Comparison of ENCODE assay signal across 15 cellular contexts in the genomic region with DNA sequence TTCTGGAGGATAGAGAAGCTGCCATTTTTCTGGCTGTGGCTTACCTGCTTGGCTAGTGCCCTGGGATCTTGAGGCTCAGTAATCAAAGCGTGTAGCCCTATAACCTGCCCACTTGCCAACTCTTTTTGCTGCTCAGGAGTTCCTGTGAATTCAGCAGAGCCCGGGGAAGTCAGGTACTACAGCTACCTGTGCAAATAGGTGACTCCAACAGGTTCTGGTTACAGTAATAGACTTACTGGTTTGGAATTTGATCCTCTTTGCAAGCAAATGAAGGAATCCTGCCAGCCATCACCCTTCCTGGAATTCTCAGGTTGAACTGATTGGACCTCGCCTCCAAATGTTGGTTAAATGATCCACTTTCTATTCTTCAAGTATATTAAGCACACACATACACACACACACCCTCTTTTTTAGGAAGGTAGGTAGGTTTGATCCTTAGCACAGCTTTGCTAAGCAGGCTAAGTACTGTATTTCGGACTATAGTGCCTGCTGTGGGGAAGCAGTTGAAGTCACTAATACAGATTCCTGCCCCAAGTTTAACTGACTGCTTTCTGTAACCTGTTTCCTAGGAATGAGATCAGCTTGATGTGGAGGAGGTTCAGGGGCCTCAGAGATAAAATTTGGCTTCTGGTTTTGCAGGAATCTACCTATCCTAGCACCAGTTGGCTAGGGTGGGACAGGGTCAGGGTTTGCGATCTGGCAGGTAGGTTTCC. TPM values are rescaled to one million over a fixed set of nuclear protein-coding genes. Genes with fewer than 3 reads are reported as not detected.
DNase-seq lines count a peak whose midpoint lies in the region; ATAC-seq and TF ChIP-seq lines count a peak whose summit lies in the region.
"Had no signal": no experiment of that assay in that cellular context is flagged by ENCODE, and none has a peak within 500 bp of the region (broad histone marks: within the 10 kb centered on the region; RNA-seq: fewer than 3 reads in every experiment).

No MANE protein-coding gene starts in this region.

- POLR2A ChIA-PET in CD8-positive, alpha-beta T cell (lab: Charles Lee): interaction anchor here (1.2 to 1.7 kb wide), 2 partner anchors 176 to 179 kb away, joined by 3 to 4 read pairs; a partner anchor contains a TSS

- WGBS in endodermal cell (ENCODE audit: insufficient coverage in 1 of 2, insufficient read length in 1 of 2), 2 experiments: 95 to 100% methylated on average over 4 to 5 of the region's 5 CpGs

- no peak overlapping the region for H3K4me3 ChIP-seq in CD8-positive, alpha-beta T cell (ENCODE audit: low read depth, low read length)
- H3K4me3 ChIP-seq in RWPE2 (ENCODE audit: severe bottlenecking) (no peak overlapping the region), endodermal cell (ENCODE audit: low read length) (no peak overlapping the region)
- H3K4me3 ChIP-seq: ascending aorta, mucosa of descending colon had no signal

- CTCF ChIA-PET in CD8-positive, alpha-beta T cell (lab: Charles Lee): interaction anchor here (1.3 to 9.2 kb wide), 2 partner anchors 75 to 179 kb away, joined by 3 to 114 read pairs; no protein-coding TSS in a partner anchor

- H3K36me3 Mint-ChIP-seq in CD8-positive, alpha-beta T cell: peaks cover 12% of the 10 kb centered on the region
- H3K36me3 Mint-ChIP-seq in endodermal cell (ENCODE audit: low read depth): peaks cover 8% of the 10 kb centered on the region

- peak overlapping the region; percentile 79; the same call in 1 of the 2 replicates for H3K27ac ChIP-seq in 22Rv1
- H3K27ac ChIP-seq in CD8-positive, alpha-beta T cell (ENCODE audit: low read depth, low read length): no peak overlapping the region
- H3K27ac ChIP-seq in RWPE2 (ENCODE audit: poor library complexity, severe bottlenecking): peak overlapping the region; percentile 0
- no peak overlapping the region for H3K27ac ChIP-seq in endodermal cell (ENCODE audit: low read depth, low read length)
- H3K27ac ChIP-seq: ascending aorta had no signal

- H3K4me1 ChIP-seq in CD8-positive, alpha-beta T cell (ENCODE audit: insufficient read depth, low read length): peaks cover 8% of the 10 kb centered on the region
- H3K4me1 ChIP-seq in RWPE2 (ENCODE audit: insufficient read depth, poor library complexity, severe bottlenecking): peaks cover 18% of the 10 kb centered on the region
- peaks cover 6% of the 10 kb centered on the region for H3K4me1 ChIP-seq in endodermal cell (ENCODE audit: control insufficient read depth, insufficient read depth, low read length)

- intact Hi-C loops in CD8-positive, alpha-beta T cell (cut with DNase I, micrococcal nuclease): loop anchor here (5.0 to 10.0 kb wide), 7 partner anchors 277 to 1391 kb away; a partner anchor contains a TSS

- no peak for TF ChIP-seq CTCF in 22Rv1 (IDR thresholded peaks at IDR 0.05)
- TF ChIP-seq CTCF in CD8-positive, alpha-beta T cell (IDR thresholded peaks at IDR 0.05): no peak
- TF ChIP-seq CTCF in RWPE2 (IDR thresholded peaks at IDR 0.05; ENCODE audit: poor library complexity, severe bottlenecking): no peak
- no peak for TF ChIP-seq CTCF in endodermal cell (conservative IDR thresholded peaks at IDR 0.05)
- TF ChIP-seq CTCF in omental fat pad (IDR thresholded peaks at IDR 0.05): no peak

- H3K9me3 ChIP-seq in CD8-positive, alpha-beta T cell (ENCODE audit: low read length): no peaks in the 10 kb centered on the region
- H3K9me3 ChIP-seq in RWPE2 (ENCODE audit: severe bottlenecking): no peaks in the 10 kb centered on the region
- H3K9me3 ChIP-seq in endodermal cell (ENCODE audit: control insufficient read depth, low read length): no peaks in the 10 kb centered on the region
- H3K9me3 ChIP-seq: ascending aorta, mucosa of descending colon had no signal

- H3K9ac ChIP-seq in endodermal cell (ENCODE audit: extremely low read depth, low read length, poor library complexity, severe bottlenecking): no peak overlapping the region

- H3K27me3 ChIP-seq in CD8-positive, alpha-beta T cell (ENCODE audit: insufficient read depth, low read length): no peaks in the 10 kb centered on the region
- H3K27me3 ChIP-seq in RWPE2 (ENCODE audit: insufficient read depth, poor library complexity, severe bottlenecking): no peaks in the 10 kb centered on the region
- H3K27me3 ChIP-seq in endodermal cell (ENCODE audit: control insufficient read depth, insufficient read depth, low read length, poor library complexity, severe bottlenecking): no peaks in the 10 kb centered on the region
- H3K27me3 ChIP-seq: ascending aorta had no signal

- no peak for ATAC-seq in CD8-positive, alpha-beta T cell
- no peak for ATAC-seq in RWPE2 (ENCODE audit: low read depth)
- ATAC-seq in GM21367 (IDR thresholded peaks at IDR 0.05; ENCODE audit: unreplicated experiment): no peak
- no peak for ATAC-seq in HG02885 (IDR thresholded peaks at IDR 0.05; ENCODE audit: poor library complexity, unreplicated experiment)
- ATAC-seq in omental fat pad (ENCODE audit: low FRiP score): no peak
- ATAC-seq: mucosa of descending colon had no signal

- H3K36me3 ChIP-seq in CD8-positive, alpha-beta T cell (ENCODE audit: insufficient read depth, low read length): no peaks in the 10 kb centered on the region
- 0 out of 2 replicates have a peak, but pooled peaks cover 4% of the 10 kb centered on the region for H3K36me3 ChIP-seq in RWPE2 (ENCODE audit: low read depth)
- peaks cover 8% of the 10 kb centered on the region for H3K36me3 ChIP-seq in endodermal cell (ENCODE audit: control insufficient read depth, insufficient read depth, low read length)

- H3K4me1 Mint-ChIP-seq in CD8-positive, alpha-beta T cell (ENCODE audit: low read depth): peaks cover 18% of the 10 kb centered on the region
- peaks cover 7% of the 10 kb centered on the region for H3K4me1 Mint-ChIP-seq in endodermal cell

- DNase-seq in CD8-positive, alpha-beta T cell: no peak
- no peak for DNase-seq in RWPE2 (ENCODE audit: low spot score)
- DNase-seq in endodermal cell: no peak
- DNase-seq in UCSD-AML1 (lab: John Stamatoyannopoulos, UW; ENCODE audit: unreplicated experiment): no peak
- DNase-seq in omental fat pad (ENCODE audit: low spot score): no peak
- DNase-seq: GOT3; NCI-H345; retina; stimulated activated CD4-positive, alpha-beta T cell treated with anti-CD3 and anti-CD28 coated beads, Interleukin-4, amount 100 ng/mL, for 1 hour; stimulated activated naive CD4-positive, alpha-beta T cell had no signal

- peak overlapping the region; percentile 92 for H3K4me3 Mint-ChIP-seq in CD8-positive, alpha-beta T cell
- H3K4me3 Mint-ChIP-seq in endodermal cell: peak overlapping the region; percentile 95

- H3K27ac Mint-ChIP-seq in CD8-positive, alpha-beta T cell: peak overlapping the region; percentile 34
- H3K27ac Mint-ChIP-seq in endodermal cell: no peak overlapping the region

- H3K27me3 Mint-ChIP-seq in CD8-positive, alpha-beta T cell (ENCODE audit: low read depth): no peaks in the 10 kb centered on the region
- no peaks in the 10 kb centered on the region for H3K27me3 Mint-ChIP-seq in endodermal cell (ENCODE audit: insufficient read depth)

- no peaks in the 10 kb centered on the region for H3K9me3 Mint-ChIP-seq in CD8-positive, alpha-beta T cell
- no peaks in the 10 kb centered on the region for H3K9me3 Mint-ChIP-seq in endodermal cell

RNA-seq across cellular contexts. Expression of a gene that starts 2.3 kb away (rescaled TPM):
- 1 to 10 TPM; 6.0 to 6.5 TPM for total RNA-seq in CD8-positive, alpha-beta T cell
- total RNA-seq in endodermal cell (10 to 100 TPM; 15.9 to 24.5 TPM), omental fat pad (10 to 100 TPM in 3 of 4 donors, 1 to 10 TPM in 1; 9.7 to 21.5 (median 13.6) TPM)
- polyA plus RNA-seq in endodermal cell (2013, experiment 1 of 2): 9.0 TPM
- polyA plus RNA-seq in endodermal cell (2013, experiment 2 of 2): 8.2 TPM

RNA-seq across cellular contexts. Expression of a gene that starts 30.3 kb away (rescaled TPM):
- total RNA-seq in CD8-positive, alpha-beta T cell: under 1 TPM; 0.71 to 0.72 TPM
- total RNA-seq in endodermal cell (10 to 100 TPM; 21.9 to 33.5 TPM), omental fat pad (1 to 10 TPM in 3 of 4 donors, under 1 TPM in 1; 0.60 to 4.6 (median 2.6) TPM)
- 19.6 TPM for polyA plus RNA-seq in endodermal cell (2013, experiment 1 of 2)
- 13.5 TPM for polyA plus RNA-seq in endodermal cell (2013, experiment 2 of 2)

Comparison
In these comparisons a context has a peak if more than half of its experiments do, and no peak if none do; other contexts are left out.
1. H3K27ac ChIP-seq: peak in 22Rv1 (single experiment) and RWPE2 (single experiment); none in CD8-positive, alpha-beta T cell (single experiment) and endodermal cell (single experiment).
2. RNA of a gene that starts 30.3 kb away (total RNA-seq): 21.9 to 33.5 TPM in endodermal cell; 0.60 to 4.6 TPM in omental fat pad and 0.71 to 0.72 TPM in CD8-positive, alpha-beta T cell; every median in the first group is over 4 times any median in the second.